In genomic region chr6:36642913-36643817, GRCh38 we compare ENCODE assay signal across 10 cellular contexts. TPM values are rescaled to one million over a fixed set of nuclear protein-coding genes. Genes with fewer than 3 reads are reported as not detected.
DNase-seq lines count a peak whose midpoint lies in the region; ATAC-seq and TF ChIP-seq lines count a peak whose summit lies in the region.
"Had no signal": no experiment of that assay in that cellular context is flagged by ENCODE, and none has a peak within 500 bp of the region (broad histone marks: within the 10 kb centered on the region; RNA-seq: fewer than 3 reads in every experiment).

No MANE protein-coding gene starts in this region.

- H3K4me1 ChIP-seq in gastroesophageal sphincter (peaks cover 0 to 14% (median 8%) of the 10 kb centered on the region in 3 donors), psoas muscle (peaks cover 7% of the 10 kb centered on the region)

- 26% methylated on average over 3 of the region's 8 CpGs; no CpG with 5 or more reads in 1 of the 2 donors for WGBS in gastroesophageal sphincter (ENCODE audit: low coverage in 1 of 2), 2 donors
- 15 to 31% (median 22%) methylated on average over 8 of the region's 8 CpGs for WGBS in psoas muscle, 3 donors

- no peaks in the 10 kb centered on the region for H3K9me3 ChIP-seq in gastroesophageal sphincter
- H3K9me3 ChIP-seq in psoas muscle, result no peaks in the 10 kb centered on the region

- no peaks in the 10 kb centered on the region for H3K27me3 ChIP-seq in gastroesophageal sphincter
- no peaks in the 10 kb centered on the region for H3K27me3 ChIP-seq in psoas muscle (ENCODE audit: insufficient read depth in 3 of 3, low read length in 2 of 3)

- intact Hi-C loops in psoas muscle (cut with DNase I), result no loop called here

- ATAC-seq in SK-N-SH treated with all-trans-retinoic acid at 6 μM for 48 hours (peak; percentile 97), gastroesophageal sphincter (peak; percentile 93), psoas muscle (peak; percentile 91 to 97 (median 96))

- TF ChIP-seq POLR2A in gastroesophageal sphincter (IDR thresholded peaks at IDR 0.05), result no peak

- H3K4me3 ChIP-seq in gastroesophageal sphincter (no peak overlapping the region), psoas muscle (no peak overlapping the region)

- H3K27ac ChIP-seq in gastroesophageal sphincter (peak overlapping the region in 3 of 4 donors; percentile 39 to 51 (median 51)), psoas muscle (no peak overlapping the region)

- H3K36me3 ChIP-seq in gastroesophageal sphincter, result no peaks in the 10 kb centered on the region
- no peaks in the 10 kb centered on the region for H3K36me3 ChIP-seq in psoas muscle (ENCODE audit: insufficient read depth in 1 of 2, low read depth in 1 of 2)

- DNase-seq in EL, result peak; percentile 91
- DNase-seq in psoas muscle, result peak; percentile 87 to 89
- DNase-seq in NCI-H1436 (lab: John Stamatoyannopoulos, UW), result no peak
- no peak for DNase-seq in NCI-H2107 treated with DMSO at 0.1 percent for 48 hours (lab: John Stamatoyannopoulos, UW; ENCODE audit: unreplicated experiment)
- DNase-seq in NCI-H1105 treated with DMSO at 0.1 percent for 48 hours (lab: John Stamatoyannopoulos, UW), result no peak
- no peak for DNase-seq in GDM1 (lab: John Stamatoyannopoulos, UW)
- DNase-seq: activated naive CD8-positive, alpha-beta T cell treated with anti-CD3 and anti-CD28 coated beads for 36 hours; naive B cell had no signal

- TF ChIP-seq EP300 in gastroesophageal sphincter (IDR thresholded peaks at IDR 0.05), result no peak

- TF ChIP-seq CTCF in gastroesophageal sphincter (IDR thresholded peaks at IDR 0.05) (no peak), psoas muscle (IDR thresholded peaks at IDR 0.05) (no peak)

TF ChIP-seq in SK-N-SH treated with all-trans-retinoic acid at 6 μM for 48 hours, 23 proteins besides CTCF, POLR2A, EP300 and RAD21:
- TF ChIP-seq PATZ1 (CRISPR knock-in tag; IDR thresholded peaks at IDR 0.05; ENCODE audit: borderline replicate concordance), result no peak
- TF ChIP-seq BACH2 (CRISPR knock-in tag; IDR thresholded peaks at IDR 0.05; ENCODE audit: borderline replicate concordance), result no peak
- no peak for TF ChIP-seq TOX (CRISPR knock-in tag; IDR thresholded peaks at IDR 0.05; ENCODE audit: borderline replicate concordance)
- TF ChIP-seq ESRRG (CRISPR knock-in tag; IDR thresholded peaks at IDR 0.05), result no peak
- no peak for TF ChIP-seq CSRNP3 (CRISPR knock-in tag; IDR thresholded peaks at IDR 0.05)
- TF ChIP-seq ZNF70 (CRISPR knock-in tag; IDR thresholded peaks at IDR 0.05), result no peak

RNA-seq across cellular contexts. Expression of gene CDKN1A, which starts 35.3 kb away (rescaled TPM):
- total RNA-seq in gastroesophageal sphincter, result 100 to 1,000 TPM in 1 of 4 donors, 10 to 100 TPM in 3; 49.7 to 137 (median 81.7) TPM
- total RNA-seq in psoas muscle, result 100 to 1,000 TPM in 3 of 4 donors, 10 to 100 TPM in 1; 39.2 to 666 (median 157) TPM
- polyA plus RNA-seq in psoas muscle, result 100 to 1,000 TPM; 130 to 415 (median 273) TPM

RNA-seq across cellular contexts. Expression of gene SRSF3, which starts 49.0 kb away (rescaled TPM):
- total RNA-seq in gastroesophageal sphincter, result 100 to 1,000 TPM; 108 to 195 (median 156) TPM
- total RNA-seq in psoas muscle, result 100 to 1,000 TPM in 2 of 4 donors, 10 to 100 TPM in 2; 64.6 to 182 (median 125) TPM
- polyA plus RNA-seq in psoas muscle, result 100 to 1,000 TPM; 109 to 267 (median 176) TPM

RNA-seq across cellular contexts. Expression of gene RAB44, which starts 54.5 kb away (rescaled TPM):
- total RNA-seq in gastroesophageal sphincter (1 to 10 TPM in 1 of 4 donors, under 1 TPM in 2, not detected in 1; 0.67 to 1.6 (median 0.89) TPM), psoas muscle (under 1 TPM in 1 of 4 donors, not detected in 3; 0.06 TPM)
- polyA plus RNA-seq in psoas muscle, result under 1 TPM in 1 of 3 donors, not detected in 2; 0.01 TPM
- total RNA-seq: activated naive CD8-positive, alpha-beta T cell treated with anti-CD3 and anti-CD28 coated beads for 36 hours had no signal

Comparison
In these comparisons a context has a peak if more than half of its experiments do, and no peak if none do; other contexts are left out.
1. DNase-seq: peak in EL (single experiment) and psoas muscle (2 of 2); none in NCI-H1436 (single experiment), NCI-H2107 treated with DMSO at 0.1 percent for 48 hours (single experiment), NCI-H1105 treated with DMSO at 0.1 percent for 48 hours (single experiment) and GDM1 (single experiment).
2. Peak in every context shown above with its lines, with median percentiles within 50 percentile points of each other: ATAC-seq.